ENCODE assay signal across 1 cellular context in the genomic region with DNA sequence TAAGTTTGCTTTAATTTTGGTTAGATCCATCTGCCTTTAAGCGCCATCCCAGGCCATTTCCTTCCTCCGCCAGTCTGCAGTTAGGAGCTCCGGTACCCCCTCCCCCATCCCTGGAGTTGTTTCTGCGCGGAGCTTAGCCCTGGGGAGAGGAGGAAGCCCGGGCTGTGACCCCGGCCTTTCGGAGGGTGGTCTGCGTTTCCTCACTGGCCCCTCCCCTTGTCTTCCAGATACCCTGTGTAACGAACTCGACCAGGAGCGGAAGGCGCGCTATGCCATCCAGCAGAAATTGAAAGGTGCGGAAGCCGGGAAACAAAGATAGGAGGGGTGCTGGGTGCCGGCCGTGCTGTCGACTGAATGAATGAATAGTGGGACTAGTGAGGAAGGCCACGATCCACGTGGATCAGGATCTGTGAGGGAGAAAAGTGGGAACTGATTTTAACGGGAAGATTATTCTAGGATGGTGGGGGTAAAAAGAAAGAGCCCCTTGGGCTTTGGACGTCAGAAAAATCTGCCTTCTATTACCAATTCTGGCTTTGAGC.
TF ChIP-seq lines count a peak whose summit lies in the region.

No MANE protein-coding gene starts in this region.

TF ChIP-seq in K562, 482 proteins besides CTCF, POLR2A, EP300 and RAD21:
- no peak for TF ChIP-seq POLR3G (IDR thresholded peaks at IDR 0.05; ENCODE audit: extremely low read depth, insufficient read length, insufficient replicate concordance)
- no peak for TF ChIP-seq MAFG (tag; conservative IDR thresholded peaks at IDR 0.05)
- TF ChIP-seq, protein P1, sequence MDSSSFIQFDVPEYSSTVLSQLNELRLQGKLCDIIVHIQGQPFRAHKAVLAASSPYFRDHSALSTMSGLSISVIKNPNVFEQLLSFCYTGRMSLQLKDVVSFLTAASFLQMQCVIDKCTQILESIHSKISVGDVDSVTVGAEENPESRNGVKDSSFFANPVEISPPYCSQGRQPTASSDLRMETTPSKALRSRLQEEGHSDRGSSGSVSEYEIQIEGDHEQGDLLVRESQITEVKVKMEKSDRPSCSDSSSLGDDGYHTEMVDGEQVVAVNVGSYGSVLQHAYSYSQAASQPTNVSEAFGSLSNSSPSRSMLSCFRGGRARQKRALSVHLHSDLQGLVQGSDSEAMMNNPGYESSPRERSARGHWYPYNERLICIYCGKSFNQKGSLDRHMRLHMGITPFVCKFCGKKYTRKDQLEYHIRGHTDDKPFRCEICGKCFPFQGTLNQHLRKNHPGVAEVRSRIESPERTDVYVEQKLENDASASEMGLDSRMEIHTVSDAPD (CRISPR knock-in tag; IDR thresholded peaks at IDR 0.05) = no peak
- TF ChIP-seq, protein P2, sequence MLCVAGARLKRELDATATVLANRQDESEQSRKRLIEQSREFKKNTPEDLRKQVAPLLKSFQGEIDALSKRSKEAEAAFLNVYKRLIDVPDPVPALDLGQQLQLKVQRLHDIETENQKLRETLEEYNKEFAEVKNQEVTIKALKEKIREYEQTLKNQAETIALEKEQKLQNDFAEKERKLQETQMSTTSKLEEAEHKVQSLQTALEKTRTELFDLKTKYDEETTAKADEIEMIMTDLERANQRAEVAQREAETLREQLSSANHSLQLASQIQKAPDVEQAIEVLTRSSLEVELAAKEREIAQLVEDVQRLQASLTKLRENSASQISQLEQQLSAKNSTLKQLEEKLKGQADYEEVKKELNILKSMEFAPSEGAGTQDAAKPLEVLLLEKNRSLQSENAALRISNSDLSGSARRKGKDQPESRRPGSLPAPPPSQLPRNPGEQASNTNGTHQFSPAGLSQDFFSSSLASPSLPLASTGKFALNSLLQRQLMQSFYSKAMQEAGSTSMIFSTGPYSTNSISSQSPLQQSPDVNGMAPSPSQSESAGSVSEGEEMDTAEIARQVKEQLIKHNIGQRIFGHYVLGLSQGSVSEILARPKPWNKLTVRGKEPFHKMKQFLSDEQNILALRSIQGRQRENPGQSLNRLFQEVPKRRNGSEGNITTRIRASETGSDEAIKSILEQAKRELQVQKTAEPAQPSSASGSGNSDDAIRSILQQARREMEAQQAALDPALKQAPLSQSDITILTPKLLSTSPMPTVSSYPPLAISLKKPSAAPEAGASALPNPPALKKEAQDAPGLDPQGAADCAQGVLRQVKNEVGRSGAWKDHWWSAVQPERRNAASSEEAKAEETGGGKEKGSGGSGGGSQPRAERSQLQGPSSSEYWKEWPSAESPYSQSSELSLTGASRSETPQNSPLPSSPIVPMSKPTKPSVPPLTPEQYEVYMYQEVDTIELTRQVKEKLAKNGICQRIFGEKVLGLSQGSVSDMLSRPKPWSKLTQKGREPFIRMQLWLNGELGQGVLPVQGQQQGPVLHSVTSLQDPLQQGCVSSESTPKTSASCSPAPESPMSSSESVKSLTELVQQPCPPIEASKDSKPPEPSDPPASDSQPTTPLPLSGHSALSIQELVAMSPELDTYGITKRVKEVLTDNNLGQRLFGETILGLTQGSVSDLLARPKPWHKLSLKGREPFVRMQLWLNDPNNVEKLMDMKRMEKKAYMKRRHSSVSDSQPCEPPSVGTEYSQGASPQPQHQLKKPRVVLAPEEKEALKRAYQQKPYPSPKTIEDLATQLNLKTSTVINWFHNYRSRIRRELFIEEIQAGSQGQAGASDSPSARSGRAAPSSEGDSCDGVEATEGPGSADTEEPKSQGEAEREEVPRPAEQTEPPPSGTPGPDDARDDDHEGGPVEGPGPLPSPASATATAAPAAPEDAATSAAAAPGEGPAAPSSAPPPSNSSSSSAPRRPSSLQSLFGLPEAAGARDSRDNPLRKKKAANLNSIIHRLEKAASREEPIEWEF (CRISPR knock-in tag; IDR thresholded peaks at IDR 0.05) = no peak
- TF ChIP-seq, protein P3, sequence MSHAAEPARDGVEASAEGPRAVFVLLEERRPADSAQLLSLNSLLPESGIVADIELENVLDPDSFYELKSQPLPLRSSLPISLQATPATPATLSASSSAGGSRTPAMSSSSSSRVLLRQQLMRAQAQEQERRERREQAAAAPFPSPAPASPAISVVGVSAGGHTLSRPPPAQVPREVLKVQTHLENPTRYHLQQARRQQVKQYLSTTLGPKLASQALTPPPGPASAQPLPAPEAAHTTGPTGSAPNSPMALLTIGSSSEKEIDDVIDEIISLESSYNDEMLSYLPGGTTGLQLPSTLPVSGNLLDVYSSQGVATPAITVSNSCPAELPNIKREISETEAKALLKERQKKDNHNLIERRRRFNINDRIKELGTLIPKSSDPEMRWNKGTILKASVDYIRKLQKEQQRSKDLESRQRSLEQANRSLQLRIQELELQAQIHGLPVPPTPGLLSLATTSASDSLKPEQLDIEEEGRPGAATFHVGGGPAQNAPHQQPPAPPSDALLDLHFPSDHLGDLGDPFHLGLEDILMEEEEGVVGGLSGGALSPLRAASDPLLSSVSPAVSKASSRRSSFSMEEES (CRISPR knock-in tag; IDR thresholded peaks at IDR 0.05) = no peak
- no peak for TF ChIP-seq STAG1 (CRISPR knock-in tag; IDR thresholded peaks at IDR 0.05; ENCODE audit: borderline replicate concordance)
- TF ChIP-seq HNRNPL (IDR thresholded peaks at IDR 0.05; ENCODE audit: low read depth, low read length) = no peak
- TF ChIP-seq TCF7L2 (IDR thresholded peaks at IDR 0.05; ENCODE audit: low read depth, low read length) = no peak
- TF ChIP-seq POU5F1 (IDR thresholded peaks at IDR 0.05; ENCODE audit: borderline replicate concordance, low read depth, low read length, partially characterized antibody) = no peak
- TF ChIP-seq, protein P4, sequence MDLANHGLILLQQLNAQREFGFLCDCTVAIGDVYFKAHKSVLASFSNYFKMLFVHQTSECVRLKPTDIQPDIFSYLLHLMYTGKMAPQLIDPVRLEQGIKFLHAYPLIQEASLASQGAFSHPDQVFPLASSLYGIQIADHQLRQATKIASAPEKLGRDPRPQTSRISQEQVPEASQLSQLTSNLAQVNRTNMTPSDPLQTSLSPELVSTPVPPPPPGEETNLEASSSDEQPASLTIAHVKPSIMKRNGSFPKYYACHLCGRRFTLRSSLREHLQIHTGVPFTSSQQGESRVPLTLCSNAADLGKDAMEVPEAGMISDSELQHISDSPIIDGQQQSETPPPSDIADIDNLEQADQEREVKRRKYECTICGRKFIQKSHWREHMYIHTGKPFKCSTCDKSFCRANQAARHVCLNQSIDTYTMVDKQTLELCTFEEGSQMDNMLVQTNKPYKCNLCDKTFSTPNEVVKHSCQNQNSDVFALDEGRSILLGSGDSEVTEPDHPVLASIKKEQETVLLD (IDR thresholded peaks at IDR 0.05) = no peak
- TF ChIP-seq SP2 (IDR thresholded peaks at IDR 0.05; ENCODE audit: extremely low read depth, low read depth, low read length, poor library complexity, severe bottlenecking) = no peak
- TF ChIP-seq ZNF699 (CRISPR knock-in tag; IDR thresholded peaks at IDR 0.05; ENCODE audit: insufficient replicate concordance) = no peak
- TF ChIP-seq CHD2 (IDR thresholded peaks at IDR 0.05; ENCODE audit: low read depth, low read length) = no peak
- TF ChIP-seq SMARCC2 (IDR thresholded peaks at IDR 0.05; ENCODE audit: low read depth) = no peak
- no peak for TF ChIP-seq NR3C1 (CRISPR knock-in tag; IDR thresholded peaks at IDR 0.05)
- TF ChIP-seq, protein P5, sequence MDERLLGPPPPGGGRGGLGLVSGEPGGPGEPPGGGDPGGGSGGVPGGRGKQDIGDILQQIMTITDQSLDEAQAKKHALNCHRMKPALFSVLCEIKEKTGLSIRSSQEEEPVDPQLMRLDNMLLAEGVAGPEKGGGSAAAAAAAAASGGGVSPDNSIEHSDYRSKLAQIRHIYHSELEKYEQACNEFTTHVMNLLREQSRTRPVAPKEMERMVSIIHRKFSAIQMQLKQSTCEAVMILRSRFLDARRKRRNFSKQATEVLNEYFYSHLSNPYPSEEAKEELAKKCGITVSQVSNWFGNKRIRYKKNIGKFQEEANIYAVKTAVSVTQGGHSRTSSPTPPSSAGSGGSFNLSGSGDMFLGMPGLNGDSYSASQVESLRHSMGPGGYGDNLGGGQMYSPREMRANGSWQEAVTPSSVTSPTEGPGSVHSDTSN (CRISPR knock-in tag; IDR thresholded peaks at IDR 0.05; ENCODE audit: low read depth) = no peak
- TF ChIP-seq, protein P5 (tag; conservative IDR thresholded peaks at IDR 0.05; ENCODE audit: low read depth) = no peak
- TF ChIP-seq ZNF274 (IDR thresholded peaks at IDR 0.05; ENCODE audit: borderline replicate concordance, low read depth, low read length) = no peak
